Comparison of ENCODE assay signal across 10 cellular contexts in the genomic region with DNA sequence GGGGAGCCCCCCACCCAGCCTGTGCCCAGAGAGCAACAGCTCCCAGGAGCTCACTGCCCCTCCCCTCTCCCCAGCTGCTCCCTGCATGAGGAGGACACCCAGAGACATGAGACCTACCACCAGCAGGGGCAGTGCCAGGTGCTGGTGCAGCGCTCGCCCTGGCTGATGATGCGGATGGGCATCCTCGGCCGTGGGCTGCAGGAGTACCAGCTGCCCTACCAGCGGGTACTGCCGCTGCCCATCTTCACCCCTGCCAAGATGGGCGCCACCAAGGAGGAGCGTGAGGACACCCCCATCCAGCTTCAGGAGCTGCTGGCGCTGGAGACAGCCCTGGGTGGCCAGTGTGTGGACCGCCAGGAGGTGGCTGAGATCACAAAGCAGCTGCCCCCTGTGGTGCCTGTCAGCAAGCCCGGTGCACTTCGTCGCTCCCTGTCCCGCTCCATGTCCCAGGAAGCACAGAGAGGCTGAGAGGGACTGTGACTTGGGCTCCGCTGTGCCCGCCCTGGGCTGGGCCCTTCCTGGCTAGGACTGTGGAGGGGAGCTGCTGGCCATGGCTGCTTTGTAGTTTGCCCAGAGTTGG. TPM values are rescaled to one million over a fixed set of nuclear protein-coding genes. Genes with fewer than 3 reads are reported as not detected.
DNase-seq lines count a peak whose midpoint lies in the region; ATAC-seq, FAIRE-seq and TF ChIP-seq lines count a peak whose summit lies in the region.
"Had no signal": no experiment of that assay in that cellular context is flagged by ENCODE, and none has a peak within 500 bp of the region (broad histone marks: within the 10 kb centered on the region; RNA-seq: fewer than 3 reads in every experiment).

No MANE protein-coding gene starts in this region.

- H3K9me3 ChIP-seq in endodermal cell (ENCODE audit: control insufficient read depth, low read length) (no peaks in the 10 kb centered on the region), pancreas (no peaks in the 10 kb centered on the region)

- intact Hi-C loops in pancreas (cut with DNase I) = no loop called here

- no peak overlapping the region for H3K4me3 Mint-ChIP-seq in endodermal cell

- no peaks in the 10 kb centered on the region for H3K4me1 ChIP-seq in endodermal cell (ENCODE audit: control insufficient read depth, insufficient read depth, low read length)
- H3K4me1 ChIP-seq in pancreas = peaks cover 0 to 5% (median 0%) of the 10 kb centered on the region in 3 donors

- H3K36me3 ChIP-seq in endodermal cell (ENCODE audit: control insufficient read depth, insufficient read depth, low read length) (peaks cover 7% of the 10 kb centered on the region), pancreas (peaks cover 0 to 4% (median 0%) of the 10 kb centered on the region in 3 donors)

- peak; percentile 72 for DNase-seq in DMS53 (lab: John Stamatoyannopoulos, UW)
- DNase-seq in DMS53 treated with DMSO at 0.1 percent for 48 hours (lab: John Stamatoyannopoulos, UW; ENCODE audit: unreplicated experiment) = no peak
- peak; percentile 64 for DNase-seq in NCI-H345 (lab: John Stamatoyannopoulos, UW)
- peak; percentile 85 for DNase-seq in endodermal cell
- DNase-seq in pancreas = peak in 1 of 6 donors; percentile 15
- no peak for DNase-seq in NCI-H2196 treated with DMSO at 0.1 percent for 48 hours (lab: John Stamatoyannopoulos, UW; ENCODE audit: unreplicated experiment)
- DNase-seq: islet precursor cell had no signal

- H3K9me3 Mint-ChIP-seq in endodermal cell = no peaks in the 10 kb centered on the region

- H3K36me3 Mint-ChIP-seq in endodermal cell (ENCODE audit: low read depth) = peaks cover 6% of the 10 kb centered on the region

- no peak overlapping the region for H3K27ac Mint-ChIP-seq in endodermal cell

- FAIRE-seq in pancreas (lab: Jason Lieb, UNC) = no peak
- FAIRE-seq: A204.1 had no signal

- H3K4me3 ChIP-seq in endodermal cell (ENCODE audit: low read length) = no peak overlapping the region
- H3K4me3 ChIP-seq in pancreas = no peak overlapping the region

- peaks cover 43% of the 10 kb centered on the region for H3K27me3 ChIP-seq in endodermal cell (ENCODE audit: control insufficient read depth, insufficient read depth, low read length, poor library complexity, severe bottlenecking)
- no peaks in the 10 kb centered on the region for H3K27me3 ChIP-seq in pancreas

- no peak overlapping the region for H3K9ac ChIP-seq in endodermal cell (ENCODE audit: extremely low read depth, low read length, poor library complexity, severe bottlenecking)

- ATAC-seq in pancreas (peak; percentile 5 to 31 (median 8)), HG03045 (IDR thresholded peaks at IDR 0.05; ENCODE audit: unreplicated experiment) (no peak), HG03135 (IDR thresholded peaks at IDR 0.05; ENCODE audit: unreplicated experiment) (no peak)

- H3K27me3 Mint-ChIP-seq in endodermal cell (ENCODE audit: insufficient read depth) = peaks cover 55% of the 10 kb centered on the region

- no peak overlapping the region for H3K27ac ChIP-seq in endodermal cell (ENCODE audit: low read depth, low read length)
- H3K27ac ChIP-seq in pancreas = no peak overlapping the region

- H3K4me1 Mint-ChIP-seq in endodermal cell = peaks cover 11% of the 10 kb centered on the region

- TF ChIP-seq CTCF in endodermal cell (conservative IDR thresholded peaks at IDR 0.05) = peak; percentile 58
- TF ChIP-seq CTCF in pancreas (IDR thresholded peaks at IDR 0.05) = no peak

- 83 to 88% methylated on average over 6 to 17 of the region's 17 CpGs for WGBS in endodermal cell (ENCODE audit: insufficient coverage in 1 of 2, insufficient read length in 1 of 2), 2 experiments
- 38 to 49% methylated on average over 14 to 17 of the region's 17 CpGs for WGBS in pancreas, 2 donors

RNA-seq across cellular contexts. Expression of a gene that starts 0.6 kb away (rescaled TPM):
- total RNA-seq in endodermal cell (1 to 10 TPM; 1.5 to 1.9 TPM), pancreas (1 to 10 TPM in 1 of 6 donors, under 1 TPM in 5; 0.13 to 2.0 (median 0.30) TPM)
- polyA plus RNA-seq in endodermal cell (2013, experiment 1 of 2) = 2.5 TPM
- 2.1 TPM for polyA plus RNA-seq in endodermal cell (2013, experiment 2 of 2)
- polyA plus RNA-seq in pancreas = 1 to 10 TPM; 1.1 to 3.0 TPM

RNA-seq across cellular contexts. Expression of a gene that starts 2.5 kb away (rescaled TPM):
- total RNA-seq in endodermal cell (1 to 10 TPM in 1 of 2 donors, under 1 TPM in 1; 0.55 to 1.0 TPM), pancreas (under 1 TPM in 3 of 6 donors, not detected in 3; 0.16 to 0.64 (median 0.23) TPM)
- 0.71 TPM for polyA plus RNA-seq in endodermal cell (2013, experiment 1 of 2)
- 0.37 TPM for polyA plus RNA-seq in endodermal cell (2013, experiment 2 of 2)
- 10 to 100 TPM in 1 of 2 donors, 1 to 10 TPM in 1; 3.0 to 11.7 TPM for polyA plus RNA-seq in pancreas

RNA-seq across cellular contexts. Expression of a gene that starts 22.1 kb away (rescaled TPM):
- 10 to 100 TPM; 22.6 to 29.3 TPM for total RNA-seq in endodermal cell
- 12.2 TPM for polyA plus RNA-seq in endodermal cell (2013, experiment 1 of 2)
- polyA plus RNA-seq in endodermal cell (2013, experiment 2 of 2) = 11.0 TPM
- 10 to 100 TPM; 19.4 to 33.4 (median 23.1) TPM for total RNA-seq in pancreas
- 10 to 100 TPM; 34.7 to 46.3 TPM for polyA plus RNA-seq in pancreas

RNA-seq across cellular contexts. Expression of a gene that starts 28.8 kb away (rescaled TPM):
- total RNA-seq in endodermal cell (10 to 100 TPM; 60.3 to 60.5 TPM), pancreas (10 to 100 TPM; 24.4 to 35.7 (median 27.2) TPM)
- polyA plus RNA-seq in endodermal cell (2013, experiment 1 of 2) = 52.0 TPM
- 54.0 TPM for polyA plus RNA-seq in endodermal cell (2013, experiment 2 of 2)
- polyA plus RNA-seq in pancreas = 10 to 100 TPM; 64.5 to 73.8 TPM

RNA-seq across cellular contexts. Expression of a gene that starts 34.1 kb away (rescaled TPM):
- total RNA-seq in endodermal cell = 100 to 1,000 TPM; 110 to 133 TPM
- polyA plus RNA-seq in endodermal cell (2013, experiment 1 of 2) = 72.5 TPM
- 68.6 TPM for polyA plus RNA-seq in endodermal cell (2013, experiment 2 of 2)
- 10 to 100 TPM; 38.7 to 78.9 (median 45.0) TPM for total RNA-seq in pancreas
- 10 to 100 TPM; 37.2 to 44.3 TPM for polyA plus RNA-seq in pancreas

Comparison
In these comparisons a context has a peak if more than half of its experiments do, and no peak if none do; other contexts are left out.
1. DNase-seq: peak in DMS53 (single experiment), NCI-H345 (single experiment) and endodermal cell (single experiment); none in DMS53 treated with DMSO at 0.1 percent for 48 hours (single experiment) and NCI-H2196 treated with DMSO at 0.1 percent for 48 hours (single experiment).
2. ATAC-seq: peak in pancreas (4 of 4); none in HG03045 (single experiment) and HG03135 (single experiment).